In the genomic region with DNA sequence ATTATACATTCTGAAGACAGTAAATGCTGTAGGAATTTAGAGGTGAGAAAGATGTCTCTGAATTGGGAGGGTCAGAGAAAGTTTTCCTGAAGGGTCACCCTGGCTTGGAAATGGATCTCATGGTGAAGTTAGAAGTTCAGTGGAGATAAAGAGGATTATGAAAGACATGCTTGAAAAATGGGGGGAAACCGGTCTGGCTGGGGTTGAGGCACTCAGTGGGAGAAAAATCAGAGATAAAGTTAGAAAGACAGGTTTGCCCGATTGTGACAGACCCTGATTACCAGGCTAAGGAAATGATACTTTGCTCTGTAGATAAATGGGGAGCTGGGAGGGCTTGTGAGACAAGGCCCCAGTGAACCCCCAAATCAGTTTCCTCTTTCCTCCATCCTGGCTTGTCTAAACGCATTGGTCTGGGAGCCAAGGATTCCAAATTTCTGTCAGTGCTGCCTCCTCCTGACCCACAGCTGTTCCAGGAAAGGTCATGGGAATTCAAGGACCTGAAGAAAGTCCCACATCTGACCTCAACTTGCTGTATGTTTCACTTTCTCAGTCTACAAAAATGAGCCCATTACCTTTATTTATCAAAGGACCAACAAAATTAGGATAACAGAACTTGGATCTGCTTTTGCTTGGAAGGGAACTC, we compare ENCODE assay signal across 12 cellular contexts. TPM values are rescaled to one million over a fixed set of nuclear protein-coding genes. Genes with fewer than 3 reads are reported as not detected.
DNase-seq lines count a peak whose midpoint lies in the region; ATAC-seq, FAIRE-seq and TF ChIP-seq lines count a peak whose summit lies in the region.
"Had no signal": no experiment of that assay in that cellular context is flagged by ENCODE, and none has a peak within 500 bp of the region (broad histone marks: within the 10 kb centered on the region; RNA-seq: fewer than 3 reads in every experiment).

No MANE protein-coding gene starts in this region.

- no peaks in the 10 kb centered on the region for H4K20me1 ChIP-seq in endothelial cell of umbilical vein (replicated peaks; ENCODE audit: control insufficient read depth, extremely low read depth, insufficient read depth, low read length)

- no peak for ATAC-seq in activated CD8-positive, alpha-beta T cell treated with anti-CD3 and anti-CD28 coated beads for 36 hours

- intact Hi-C loops in endothelial cell of umbilical vein (cut with micrococcal nuclease) (no loop called here), tibial artery (cut with DNase I; ENCODE audit: low total_unique reads) (no loop called here)
- intact Hi-C loops in activated CD8-positive, alpha-beta T cell treated with anti-CD3 and anti-CD28 coated beads for 36 hours (cut with micrococcal nuclease): no loop called here

- H3K27ac Mint-ChIP-seq in mesothelial cell of epicardium (peak overlapping the region; percentile 80), endothelial cell (ENCODE audit: unreplicated experiment) (no peak overlapping the region)
- no peak overlapping the region for H3K27ac Mint-ChIP-seq in activated CD8-positive, alpha-beta T cell treated with anti-CD3 and anti-CD28 coated beads for 36 hours

- H3K27ac ChIP-seq in endothelial cell of umbilical vein (ENCODE audit: insufficient read depth, low read depth, low read length): no peak overlapping the region
- H3K27ac ChIP-seq in tibial artery: peak overlapping the region; percentile 69 to 75
- H3K27ac ChIP-seq: SJSA1 had no signal

- CTCF ChIA-PET in endothelial cell of umbilical vein (lab: Charles Lee): interaction anchor here (1.4 to 7.0 kb wide), 4 partner anchors 23 to 180 kb away, joined by 3 to 214 read pairs (median 18); no protein-coding TSS in a partner anchor
- CTCF ChIA-PET in activated CD8-positive, alpha-beta T cell treated with anti-CD3 and anti-CD28 coated beads for 36 hours (lab: Charles Lee): interaction anchor here (0.9 to 7.0 kb wide), 2 partner anchors 23 to 85 kb away, joined by 3 to 218 read pairs; no protein-coding TSS in a partner anchor

- H3K36me3 ChIP-seq in endothelial cell of umbilical vein (ENCODE audit: control insufficient read depth in 2 of 2, extremely low read depth in 1 of 2, insufficient read depth in 2 of 2, low read length in 2 of 2) (no peaks in the 10 kb centered on the region), tibial artery (no peaks in the 10 kb centered on the region)
- H3K36me3 ChIP-seq: SJSA1 had no signal

- no peak overlapping the region for H3K4me2 ChIP-seq in endothelial cell of umbilical vein (ENCODE audit: insufficient read depth, low read length)

- no peaks in the 10 kb centered on the region for H3K79me2 ChIP-seq in endothelial cell of umbilical vein (ENCODE audit: control insufficient read depth, insufficient read depth, low read length)

- dilution Hi-C loops in endothelial cell of umbilical vein (cut with MboI; ENCODE audit: extremely low pct_ligation_motif_present, low sequenced_read_pairs): no loop called here

- H3K9me1 ChIP-seq in endothelial cell of umbilical vein (replicated peaks; ENCODE audit: control insufficient read depth, extremely low read depth, insufficient read depth, low read length): no peaks in the 10 kb centered on the region

- BruUV-seq in endothelial cell of umbilical vein (replicated peaks; lab: Mats Ljungman, UMichigan): no TSS peak

- H3K4me1 ChIP-seq in endothelial cell of umbilical vein (ENCODE audit: control insufficient read depth, extremely low read depth, insufficient read depth, low read length) (peaks cover 4% of the 10 kb centered on the region), tibial artery (peaks cover 0 to 22% (median 18%) of the 10 kb centered on the region in 4 donors)
- H3K4me1 ChIP-seq: SJSA1 had no signal

- H3K9me3 ChIP-seq in endothelial cell of umbilical vein (replicated peaks; ENCODE audit: control insufficient read depth, insufficient read depth, low read length) (no peaks in the 10 kb centered on the region), tibial artery (no peaks in the 10 kb centered on the region)
- H3K9me3 ChIP-seq: SJSA1 had no signal

- peak overlapping the region; percentile 15 for H3K4me3 Mint-ChIP-seq in mesothelial cell of epicardium
- no peak overlapping the region for H3K4me3 Mint-ChIP-seq in activated CD8-positive, alpha-beta T cell treated with anti-CD3 and anti-CD28 coated beads for 36 hours
- no peak overlapping the region for H3K4me3 Mint-ChIP-seq in endothelial cell (ENCODE audit: unreplicated experiment)

- H3K27me3 ChIP-seq in endothelial cell of umbilical vein (ENCODE audit: control insufficient read depth in 2 of 2, insufficient read depth in 2 of 2, low read length in 2 of 2): peaks cover 13 to 15% of the 10 kb centered on the region in 2 experiments
- H3K27me3 ChIP-seq in tibial artery: peaks cover 0 to 8% of the 10 kb centered on the region in 2 donors
- H3K27me3 ChIP-seq: SJSA1 had no signal

- TF ChIP-seq CTCF in endothelial cell of umbilical vein (IDR thresholded peaks at IDR 0.05; ENCODE audit: extremely low read depth in 1 of 2, insufficient read depth in 1 of 2, low read depth in 1 of 2, low read length in 2 of 2): no peak
- no peak for TF ChIP-seq CTCF in mesothelial cell of epicardium (IDR thresholded peaks at IDR 0.05; ENCODE audit: unreplicated experiment)
- TF ChIP-seq CTCF in tibial artery (IDR thresholded peaks at IDR 0.05): no peak
- TF ChIP-seq CTCF in activated CD8-positive, alpha-beta T cell treated with anti-CD3 and anti-CD28 coated beads for 36 hours (IDR thresholded peaks at IDR 0.05): no peak
- TF ChIP-seq CTCF in endothelial cell (IDR thresholded peaks at IDR 0.05; ENCODE audit: unreplicated experiment): no peak

- DNase-seq in endothelial cell of umbilical vein (ENCODE audit: low read depth, low spot score) (no peak), mesothelial cell of epicardium (ENCODE audit: low spot score in 2 of 2, unreplicated experiment in 2 of 2) (no peak), tibial artery (no peak), endothelial cell (ENCODE audit: low spot score) (no peak), NCI-H2029 treated with DMSO at 0.1 percent for 48 hours (lab: John Stamatoyannopoulos, UW) (no peak)
- DNase-seq in activated CD8-positive, alpha-beta T cell treated with anti-CD3 and anti-CD28 coated beads for 36 hours: no peak
- DNase-seq: activated CD4-positive, alpha-beta T cell treated with anti-CD3 and anti-CD28 coated beads, Interleukin-2, amount 50 U/mL, for 1 hour; Kasumi-1 had no signal

- POLR2A ChIA-PET in endothelial cell of umbilical vein (lab: Charles Lee): no interaction called here
- POLR2A ChIA-PET in activated CD8-positive, alpha-beta T cell treated with anti-CD3 and anti-CD28 coated beads for 36 hours (lab: Charles Lee): interaction anchor here (1.1 kb wide), 1 partner anchor 10 kb away, joined by 4 read pairs; no protein-coding TSS in a partner anchor

- H3K4me3 ChIP-seq in endothelial cell of umbilical vein (replicated peaks in 1 of 3; ENCODE audit: insufficient read depth in 1 of 3, low read depth in 1 of 3, low read length in 3 of 3) (no peak overlapping the region), tibial artery (no peak overlapping the region)
- H3K4me3 ChIP-seq: SJSA1 had no signal

- H3K9ac ChIP-seq in endothelial cell of umbilical vein (replicated peaks; ENCODE audit: extremely low read depth, insufficient read depth, low read length): no peak overlapping the region

- H3K9me3 Mint-ChIP-seq in mesothelial cell of epicardium (no peaks in the 10 kb centered on the region), endothelial cell (ENCODE audit: unreplicated experiment) (no peaks in the 10 kb centered on the region)
- H3K9me3 Mint-ChIP-seq in activated CD8-positive, alpha-beta T cell treated with anti-CD3 and anti-CD28 coated beads for 36 hours: no peaks in the 10 kb centered on the region

- FAIRE-seq in endothelial cell of umbilical vein (lab: Jason Lieb, UNC): no peak
- FAIRE-seq: D721Med had no signal

- H3K27me3 Mint-ChIP-seq in mesothelial cell of epicardium (ENCODE audit: low read depth): no peaks in the 10 kb centered on the region
- H3K27me3 Mint-ChIP-seq in activated CD8-positive, alpha-beta T cell treated with anti-CD3 and anti-CD28 coated beads for 36 hours: peaks cover 3% of the 10 kb centered on the region
- H3K27me3 Mint-ChIP-seq in endothelial cell (ENCODE audit: unreplicated experiment): peaks cover 19% of the 10 kb centered on the region

- H3K36me3 Mint-ChIP-seq in mesothelial cell of epicardium (no peaks in the 10 kb centered on the region), endothelial cell (ENCODE audit: low read depth, unreplicated experiment) (no peaks in the 10 kb centered on the region)
- H3K36me3 Mint-ChIP-seq in activated CD8-positive, alpha-beta T cell treated with anti-CD3 and anti-CD28 coated beads for 36 hours (ENCODE audit: low read depth): no peaks in the 10 kb centered on the region

- no peak for TF ChIP-seq POLR2A in endothelial cell of umbilical vein (IDR thresholded peaks at IDR 0.05; ENCODE audit: low read depth, low read length)

- H3K4me1 Mint-ChIP-seq in mesothelial cell of epicardium: peaks cover 56% of the 10 kb centered on the region
- H3K4me1 Mint-ChIP-seq in activated CD8-positive, alpha-beta T cell treated with anti-CD3 and anti-CD28 coated beads for 36 hours (ENCODE audit: low read depth): no peaks in the 10 kb centered on the region
- H3K4me1 Mint-ChIP-seq in endothelial cell (ENCODE audit: unreplicated experiment): peaks cover 31% of the 10 kb centered on the region

- H2AFZ ChIP-seq in endothelial cell of umbilical vein (ENCODE audit: low read depth, low read length): peak overlapping the region; percentile 16

RNA-seq across cellular contexts. Expression of gene RNASE7, which starts 3.6 kb away (rescaled TPM):
- total RNA-seq in endothelial cell of umbilical vein: not detected in 2 replicates
- polyA plus RNA-seq in endothelial cell of umbilical vein: not detected in 2 replicates
- polyA plus RNA-seq in endothelial cell of umbilical vein (2011; cell fraction: cytosol; rRNA removed): not detected in 2 replicates
- polyA plus RNA-seq in endothelial cell of umbilical vein (2011; cell fraction: nucleus; rRNA removed): not detected in 2 replicates
- not detected in 2 replicates for polyA plus RNA-seq in endothelial cell of umbilical vein (2012)
- not detected in 2 replicates for polyA minus RNA-seq in endothelial cell of umbilical vein
- polyA minus RNA-seq in endothelial cell of umbilical vein (2011; cell fraction: cytosol; rRNA and poly(A)+ RNA removed): not detected
- not detected in 2 replicates for polyA minus RNA-seq in endothelial cell of umbilical vein (2011; cell fraction: nucleus; rRNA and poly(A)+ RNA removed)
- total RNA-seq in mesothelial cell of epicardium: 0.29 to 0.66 TPM (median 0.34 TPM) in 3 replicates
- not detected for total RNA-seq in activated CD8-positive, alpha-beta T cell treated with anti-CD3 and anti-CD28 coated beads for 36 hours
- total RNA-seq in endothelial cell (ENCODE audit: unreplicated experiment): not detected
- total RNA-seq: myocyte, SJSA1 had no signal

RNA-seq across cellular contexts. Expression of gene RNASE13, which starts 3.9 kb away (rescaled TPM):
- total RNA-seq in endothelial cell of umbilical vein: not detected in 2 replicates
- polyA plus RNA-seq in endothelial cell of umbilical vein: not detected in 2 replicates
- not detected in 2 replicates for polyA plus RNA-seq in endothelial cell of umbilical vein (2011; cell fraction: cytosol; rRNA removed)
- 0.08 TPM in 1 of 2 replicates, not detected in the other for polyA plus RNA-seq in endothelial cell of umbilical vein (2011; cell fraction: nucleus; rRNA removed)
- not detected in 2 replicates for polyA plus RNA-seq in endothelial cell of umbilical vein (2012)
- not detected in 2 replicates for polyA minus RNA-seq in endothelial cell of umbilical vein
- polyA minus RNA-seq in endothelial cell of umbilical vein (2011; cell fraction: cytosol; rRNA and poly(A)+ RNA removed): not detected
- not detected in 2 replicates for polyA minus RNA-seq in endothelial cell of umbilical vein (2011; cell fraction: nucleus; rRNA and poly(A)+ RNA removed)
- total RNA-seq in mesothelial cell of epicardium: 0.14 TPM in 1 of 3 replicates, not detected in the others
- total RNA-seq in activated CD8-positive, alpha-beta T cell treated with anti-CD3 and anti-CD28 coated beads for 36 hours: not detected
- not detected for total RNA-seq in endothelial cell (ENCODE audit: unreplicated experiment)
- total RNA-seq: myocyte, SJSA1 had no signal
- polyA plus RNA-seq: adipose tissue had no signal

RNA-seq across cellular contexts. Expression of gene TPPP2, which starts 8.5 kb away (rescaled TPM):
- total RNA-seq in endothelial cell of umbilical vein (not detected in 2 replicates), mesothelial cell of epicardium (0.47 to 0.58 TPM in 2 of 3 replicates, not detected in the other), endothelial cell (ENCODE audit: unreplicated experiment) (0.62 TPM)
- not detected in 2 replicates for polyA plus RNA-seq in endothelial cell of umbilical vein
- not detected in 2 replicates for polyA plus RNA-seq in endothelial cell of umbilical vein (2011; cell fraction: cytosol; rRNA removed)
- not detected in 2 replicates for polyA plus RNA-seq in endothelial cell of umbilical vein (2011; cell fraction: nucleus; rRNA removed)
- not detected in 2 replicates for polyA plus RNA-seq in endothelial cell of umbilical vein (2012)
- polyA minus RNA-seq in endothelial cell of umbilical vein: not detected in 2 replicates
- polyA minus RNA-seq in endothelial cell of umbilical vein (2011; cell fraction: cytosol; rRNA and poly(A)+ RNA removed): not detected
- polyA minus RNA-seq in endothelial cell of umbilical vein (2011; cell fraction: nucleus; rRNA and poly(A)+ RNA removed): not detected in 2 replicates
- total RNA-seq in activated CD8-positive, alpha-beta T cell treated with anti-CD3 and anti-CD28 coated beads for 36 hours: not detected
- total RNA-seq: myocyte, SJSA1 had no signal
- polyA plus RNA-seq: adipose tissue had no signal

RNA-seq across cellular contexts. Expression of gene NDRG2, which starts 13.7 kb away (rescaled TPM):
- not detected in 2 replicates for total RNA-seq in endothelial cell of umbilical vein
- polyA plus RNA-seq in endothelial cell of umbilical vein: 0.37 and 0.54 TPM in 2 replicates
- polyA plus RNA-seq in endothelial cell of umbilical vein (2011; cell fraction: cytosol; rRNA removed): 0.13 and 0.51 TPM in 2 replicates
- 0.99 and 1.0 TPM in 2 replicates for polyA plus RNA-seq in endothelial cell of umbilical vein (2011; cell fraction: nucleus; rRNA removed)
- 0.31 TPM in 1 of 2 replicates, not detected in the other for polyA plus RNA-seq in endothelial cell of umbilical vein (2012)
- 1.1 and 4.5 TPM in 2 replicates for polyA minus RNA-seq in endothelial cell of umbilical vein
- 1.5 TPM for polyA minus RNA-seq in endothelial cell of umbilical vein (2011; cell fraction: cytosol; rRNA and poly(A)+ RNA removed)
- polyA minus RNA-seq in endothelial cell of umbilical vein (2011; cell fraction: nucleus; rRNA and poly(A)+ RNA removed): 0.91 TPM in 1 of 2 replicates, not detected in the other
- total RNA-seq in mesothelial cell of epicardium: 104 to 105 TPM (median 104 TPM) in 3 replicates
- total RNA-seq in activated CD8-positive, alpha-beta T cell treated with anti-CD3 and anti-CD28 coated beads for 36 hours: 1 to 10 TPM; 4.3 to 5.3 TPM
- 45.9 TPM for total RNA-seq in endothelial cell (ENCODE audit: unreplicated experiment)

RNA-seq across cellular contexts. Expression of gene RNASE8, which starts 19.1 kb away (rescaled TPM):
- total RNA-seq in endothelial cell of umbilical vein (not detected in 2 replicates), mesothelial cell of epicardium (not detected in 3 replicates), endothelial cell (ENCODE audit: unreplicated experiment) (not detected)
- not detected in 2 replicates for polyA plus RNA-seq in endothelial cell of umbilical vein
- polyA plus RNA-seq in endothelial cell of umbilical vein (2011; cell fraction: cytosol; rRNA removed): not detected in 2 replicates
- not detected in 2 replicates for polyA plus RNA-seq in endothelial cell of umbilical vein (2011; cell fraction: nucleus; rRNA removed)
- polyA plus RNA-seq in endothelial cell of umbilical vein (2012): not detected in 2 replicates
- polyA minus RNA-seq in endothelial cell of umbilical vein: not detected in 2 replicates
- polyA minus RNA-seq in endothelial cell of umbilical vein (2011; cell fraction: cytosol; rRNA and poly(A)+ RNA removed): not detected
- not detected in 2 replicates for polyA minus RNA-seq in endothelial cell of umbilical vein (2011; cell fraction: nucleus; rRNA and poly(A)+ RNA removed)
- not detected for total RNA-seq in activated CD8-positive, alpha-beta T cell treated with anti-CD3 and anti-CD28 coated beads for 36 hours
- total RNA-seq: myocyte, SJSA1 had no signal
- polyA plus RNA-seq: adipose tissue had no signal
